ENCODE assay signal across 19 cellular contexts in the genomic region with DNA sequence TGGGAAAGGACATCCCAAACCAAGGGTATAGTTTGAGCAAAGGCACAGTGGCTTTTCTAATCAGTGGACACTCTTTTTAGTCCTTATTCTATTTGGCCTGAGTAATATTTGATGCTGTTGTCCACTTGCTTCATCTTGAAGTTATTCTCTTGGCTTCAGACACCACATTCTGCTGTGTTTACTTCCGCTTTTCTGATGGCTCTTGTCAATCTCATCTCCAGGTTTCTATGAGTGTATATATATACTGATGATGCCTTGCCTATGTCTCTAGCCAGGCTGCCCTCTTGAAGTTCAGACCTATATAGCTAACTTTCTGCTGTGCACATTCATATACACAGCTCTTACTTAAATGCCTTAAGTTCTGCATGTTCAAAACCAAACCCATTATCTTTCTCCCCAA.
A peak's percentile ranks its signal among the peaks of the same experiment; 100 is the strongest.
DNase-seq lines count a peak whose midpoint lies in the region; ATAC-seq, FAIRE-seq and TF ChIP-seq lines count a peak whose summit lies in the region.
"Had no signal": no experiment of that assay in that cellular context is flagged by ENCODE, and none has a peak within 500 bp of the region (broad histone marks: within the 10 kb centered on the region; RNA-seq: fewer than 3 reads in every experiment).

No MANE protein-coding gene starts in this region.

- H4K20me1 ChIP-seq in IMR-90 (ENCODE audit: insufficient read depth, low read length) (no peaks in the 10 kb centered on the region), keratinocyte (ENCODE audit: control insufficient read depth, extremely low read depth, insufficient read depth, low read length) (no peaks in the 10 kb centered on the region), SK-N-SH (ENCODE audit: insufficient read depth) (no peaks in the 10 kb centered on the region)

- H3K36me3 ChIP-seq in IMR-90 (ENCODE audit: control insufficient read depth, insufficient read depth, low read length) (no peaks in the 10 kb centered on the region), keratinocyte (ENCODE audit: control insufficient read depth in 2 of 2, extremely low read depth in 1 of 2, insufficient read depth in 2 of 2, low read length in 2 of 2) (no peaks in the 10 kb centered on the region), SK-N-SH (replicated peaks in 1 of 2; ENCODE audit: control insufficient read depth in 1 of 2, insufficient read depth in 2 of 2, low read length in 1 of 2) (no peaks in the 10 kb centered on the region)
- H3K36me3 ChIP-seq: MG63 had no signal

- 95% methylated on average over 1 of the region's 1 CpG for WGBS in A549 (ENCODE audit: missing lambda C conversion rate)
- WGBS in IMR-90 (ENCODE audit: extremely low coverage in 2 of 2, insufficient read length in 1 of 2), 2 experiments: no CpG with 5 or more reads among the region's 1 CpG
- WGBS in SK-N-SH (ENCODE audit: low lambda C conversion rate): 79% methylated on average over 1 of the region's 1 CpG

- in situ Hi-C loops in IMR-90 (cut with MboI; ENCODE audit: low sequenced_read_pairs): no loop called here

- H3K27me3 Mint-ChIP-seq in osteocyte (ENCODE audit: unreplicated experiment): no peaks in the 10 kb centered on the region
- H3K27me3 Mint-ChIP-seq: CD4-positive, CD25-positive, alpha-beta regulatory T cell had no signal

- CTCF ChIA-PET in A549 (lab: Yijun Ruan, JAX): interaction anchor here (0.6 to 1.0 kb wide), 4 partner anchors 11 to 122 kb away, joined by 3 read pairs; no protein-coding TSS in a partner anchor
- CTCF ChIA-PET in IMR-90 (lab: Yijun Ruan, JAX): no interaction called here
- CTCF ChIA-PET in RWPE1 (lab: Yijun Ruan, JAX): interaction anchor here (0.6 kb wide), 1 partner anchor 48 kb away, joined by 6 read pairs; no protein-coding TSS in a partner anchor
- CTCF ChIA-PET in SK-N-SH (lab: Yijun Ruan, JAX): no interaction called here

- peaks cover 69% of the 10 kb centered on the region for H3K4me1 ChIP-seq in A549
- H3K4me1 ChIP-seq in IMR-90 (ENCODE audit: control insufficient read depth, insufficient read depth, low read length): peaks cover 21% of the 10 kb centered on the region
- H3K4me1 ChIP-seq in keratinocyte (ENCODE audit: control insufficient read depth, extremely low read depth, insufficient read depth, low read length): peaks cover 46% of the 10 kb centered on the region
- H3K4me1 ChIP-seq in SK-N-SH (ENCODE audit: control insufficient read depth in 1 of 2, insufficient read depth in 2 of 2, low read depth in 1 of 2, low read length in 1 of 2): 0 out of 4 replicates have a peak, but pooled peaks cover 0 to 4% of the 10 kb centered on the region in 2 experiments

- H3K4me1 Mint-ChIP-seq in osteocyte (ENCODE audit: unreplicated experiment): peaks cover 7% of the 10 kb centered on the region
- H3K4me1 Mint-ChIP-seq: CD4-positive, CD25-positive, alpha-beta regulatory T cell; T-cell had no signal

- H3K4ac ChIP-seq in IMR-90 (ENCODE audit: low read depth, low read length): peak overlapping the region; percentile 47; the same call in 1 of the 2 replicates

- no peak overlapping the region for H2AK9ac ChIP-seq in IMR-90 (replicated peaks; ENCODE audit: low read depth, low read length, poor library complexity)

- H2BK20ac ChIP-seq in IMR-90 (ENCODE audit: low read depth, low read length): peak overlapping the region; percentile 48

- H4K91ac ChIP-seq in IMR-90 (ENCODE audit: insufficient read depth, low read depth, low read length): peak overlapping the region; percentile 93

- no peaks in the 10 kb centered on the region for H3K9me3 Mint-ChIP-seq in osteocyte (ENCODE audit: unreplicated experiment)

- no TSS peak for BruUV-seq in IMR-90 (replicated peaks; lab: Mats Ljungman, UMichigan)

- TF ChIP-seq CTCF in A549 (IDR thresholded peaks at IDR 0.05) (no peak), IMR-90 (conservative IDR thresholded peaks at IDR 0.05; ENCODE audit: low read depth, low read length) (no peak), keratinocyte (optimal IDR thresholded peaks at IDR 0.05 in 1 of 3, IDR thresholded peaks at IDR 0.05 in 1 of 3, conservative IDR thresholded peaks at IDR 0.05 in 1 of 3; ENCODE audit: extremely low read depth in 1 of 3, insufficient read depth in 2 of 3, low read length in 3 of 3) (no peak), RWPE1 (conservative IDR thresholded peaks at IDR 0.05; ENCODE audit: low read depth) (no peak), osteocyte (IDR thresholded peaks at IDR 0.05) (no peak), SK-N-SH (IDR thresholded peaks at IDR 0.05) (no peak)

- H2AFZ ChIP-seq in IMR-90 (replicated peaks; ENCODE audit: low read length, poor library complexity): no peak overlapping the region
- H2AFZ ChIP-seq in keratinocyte (ENCODE audit: control insufficient read depth, low read length): peak overlapping the region; percentile 8
- no peak overlapping the region for H2AFZ ChIP-seq in SK-N-SH (ENCODE audit: low read depth)
- H2AFZ ChIP-seq: GM23338 had no signal

- intact Hi-C loops in IMR-90 (cut with micrococcal nuclease): no loop called here

- no peak overlapping the region for H3K4me3 ChIP-seq in A549
- H3K4me3 ChIP-seq in IMR-90 (ENCODE audit: insufficient read depth, low read depth, low read length): no peak overlapping the region
- no peak overlapping the region for H3K4me3 ChIP-seq in keratinocyte (ENCODE audit: control insufficient read depth in 2 of 3, extremely low read depth in 1 of 3, insufficient read depth in 2 of 3, low read depth in 1 of 3, low read length in 3 of 3)
- H3K4me3 ChIP-seq in SK-N-SH (ENCODE audit: low read depth in 2 of 2, low read length in 1 of 2): no peak overlapping the region
- H3K4me3 ChIP-seq: GM23338, MG63 had no signal

- no peaks in the 10 kb centered on the region for H3K27me3 ChIP-seq in IMR-90 (ENCODE audit: control insufficient read depth, insufficient read depth, low read length)
- no peaks in the 10 kb centered on the region for H3K27me3 ChIP-seq in keratinocyte (ENCODE audit: control insufficient read depth, extremely low read depth, insufficient read depth, low read length)
- H3K27me3 ChIP-seq in SK-N-SH (ENCODE audit: insufficient read depth): no peaks in the 10 kb centered on the region
- H3K27me3 ChIP-seq: MG63 had no signal

- H3K36me3 Mint-ChIP-seq in osteocyte (ENCODE audit: unreplicated experiment): no peaks in the 10 kb centered on the region
- H3K36me3 Mint-ChIP-seq: CD4-positive, CD25-positive, alpha-beta regulatory T cell; T-cell had no signal

- H3K79me1 ChIP-seq in IMR-90 (ENCODE audit: low read depth in 1 of 2, low read length in 2 of 2): no peaks in the 10 kb centered on the region

- no peak for TF ChIP-seq EP300 in A549 (IDR thresholded peaks at IDR 0.05)
- TF ChIP-seq EP300 in SK-N-SH (IDR thresholded peaks at IDR 0.05; ENCODE audit: borderline replicate concordance in 1 of 2, low read depth in 1 of 2, low read length in 1 of 2): no peak

- TF ChIP-seq POLR2A in A549 (IDR thresholded peaks at IDR 0.05; ENCODE audit: low read length): no peak
- TF ChIP-seq POLR2A in IMR-90 (IDR thresholded peaks at IDR 0.05; ENCODE audit: low read depth, low read length): no peak

- peak overlapping the region; percentile 99 for H3K18ac ChIP-seq in IMR-90 (ENCODE audit: low read depth, low read length)

- H3K27ac ChIP-seq in A549: peak overlapping the region; percentile 76 to 85
- H3K27ac ChIP-seq in IMR-90 (ENCODE audit: insufficient read depth, low read length): no peak overlapping the region
- H3K27ac ChIP-seq in keratinocyte (ENCODE audit: control insufficient read depth, insufficient read depth, low read length): peak overlapping the region; percentile 59
- H3K27ac ChIP-seq in RWPE1: no peak overlapping the region
- no peak overlapping the region for H3K27ac ChIP-seq in SK-N-SH (ENCODE audit: low read depth in 2 of 2, low read length in 1 of 2)
- H3K27ac ChIP-seq: KMS-11 had no signal

- H3K9me3 ChIP-seq in A549: 0 out of 3 replicates have a peak, but pooled peaks cover 3% of the 10 kb centered on the region
- no peaks in the 10 kb centered on the region for H3K9me3 ChIP-seq in IMR-90 (ENCODE audit: control insufficient read depth, insufficient read depth, low read length)
- no peaks in the 10 kb centered on the region for H3K9me3 ChIP-seq in keratinocyte (ENCODE audit: control insufficient read depth, low read depth, low read length)
- H3K9me3 ChIP-seq in SK-N-SH: no peaks in the 10 kb centered on the region

- H3K23ac ChIP-seq in IMR-90 (ENCODE audit: low read depth, low read length): 0 out of 2 replicates have a peak overlapping the region, but pooled peaks have one; percentile 1

- H3F3A ChIP-seq in SK-N-SH (replicated peaks; ENCODE audit: insufficient read depth): peaks cover 11% of the 10 kb centered on the region

- ATAC-seq in A549 (no peak), IMR-90 (ENCODE audit: low read depth) (no peak)
- ATAC-seq: GM23338, T-cell had no signal

- peak overlapping the region; percentile 93 for H2BK120ac ChIP-seq in IMR-90 (ENCODE audit: low read depth, low read length)

- peak overlapping the region; percentile 80 for H2BK5ac ChIP-seq in IMR-90 (ENCODE audit: low read depth, low read length, poor library complexity, severe bottlenecking)

- H3K9me1 ChIP-seq in IMR-90 (ENCODE audit: insufficient read depth, low read length) (peaks cover 6% of the 10 kb centered on the region), keratinocyte (ENCODE audit: control insufficient read depth, extremely low read depth, insufficient read depth, low read length) (no peaks in the 10 kb centered on the region)

- no peak overlapping the region for H3K27ac Mint-ChIP-seq in osteocyte (ENCODE audit: unreplicated experiment)
- H3K27ac Mint-ChIP-seq: CD4-positive, CD25-positive, alpha-beta regulatory T cell; GM23338; HFFc6; T-cell had no signal

- H2AK5ac ChIP-seq in IMR-90 (ENCODE audit: low read depth, low read length): peak overlapping the region; percentile 80

- H3K9ac ChIP-seq in IMR-90 (ENCODE audit: low read depth, low read length) (no peak overlapping the region), keratinocyte (ENCODE audit: control insufficient read depth, extremely low read depth, insufficient read depth, low read length) (no peak overlapping the region), SK-N-SH (no peak overlapping the region)
- H3K9ac ChIP-seq: KMS-11 had no signal

- no peak for FAIRE-seq in A549 (lab: Jason Lieb, UNC)
- no peak for FAIRE-seq in keratinocyte (lab: Jason Lieb, UNC)

- H4K5ac ChIP-seq in IMR-90 (ENCODE audit: low read depth, low read length): peak overlapping the region; percentile 98; the same call in 1 of the 2 replicates

- DNase-seq in A549 (ENCODE audit: low read depth in 1 of 2, low spot score in 1 of 2): no peak
- no peak for DNase-seq in IMR-90
- DNase-seq in OCI-M1 (lab: John Stamatoyannopoulos, UW): peak; percentile 24
- no peak for DNase-seq in keratinocyte (ENCODE audit: low read depth, low spot score)
- DNase-seq in RWPE1 (ENCODE audit: low spot score): no peak
- DNase-seq in osteocyte (ENCODE audit: extremely low spot score, unreplicated experiment): no peak
- no peak for DNase-seq in SK-N-SH
- no peak for DNase-seq in mesenteric fat pad (ENCODE audit: low spot score)
- DNase-seq: AML-193; CD4-positive, CD25-positive, alpha-beta regulatory T cell; DND-41; GDM1; HFFc6; MG63; NCI-H2029 treated with DMSO at 0.1 percent for 48 hours; NCI-H226; T-cell had no signal

- H3K9me2 ChIP-seq in SK-N-SH: no peaks in the 10 kb centered on the region

- H3K56ac ChIP-seq in IMR-90 (ENCODE audit: extremely low read depth, insufficient read depth, low read length): peak overlapping the region; percentile 16; the same call in 1 of the 2 replicates

- H3K14ac ChIP-seq in IMR-90 (replicated peaks; ENCODE audit: low read depth, low read length): peak overlapping the region; percentile 10

- no peak overlapping the region for H3K4me3 Mint-ChIP-seq in osteocyte (ENCODE audit: unreplicated experiment)
- H3K4me3 Mint-ChIP-seq: CD4-positive, CD25-positive, alpha-beta regulatory T cell; GM23338; HFFc6; T-cell had no signal

- TF ChIP-seq RAD21 in A549 (conservative IDR thresholded peaks at IDR 0.05 in 1 of 2, IDR thresholded peaks at IDR 0.05 in 1 of 2): no peak
- TF ChIP-seq RAD21 in IMR-90 (IDR thresholded peaks at IDR 0.05; ENCODE audit: low read length): no peak
- TF ChIP-seq RAD21 in SK-N-SH (IDR thresholded peaks at IDR 0.05; ENCODE audit: low read length): no peak

- peak overlapping the region; percentile 57; the same call in 2 of the 3 replicates for H2BK15ac ChIP-seq in IMR-90 (ENCODE audit: low read depth, low read length)

- H3K79me2 ChIP-seq in keratinocyte (ENCODE audit: control insufficient read depth, insufficient read depth, low read length) (no peaks in the 10 kb centered on the region), SK-N-SH (ENCODE audit: insufficient read depth) (no peaks in the 10 kb centered on the region)

- POLR2A ChIA-PET in A549 (lab: Yijun Ruan, JAX) (interaction anchor here (1.7 to 2.2 kb wide), 2 partner anchors 22 to 83 kb away, joined by 5 to 15 read pairs; a partner anchor contains a TSS), IMR-90 (lab: Charles Lee; ENCODE audit: unreplicated experiment) (no interaction called here), RWPE1 (lab: Yijun Ruan, JAX; ENCODE audit: low non-redundant PET) (no interaction called here), SK-N-SH (lab: Yijun Ruan, JAX) (no interaction called here)

- H3K4me2 ChIP-seq in A549: peak overlapping the region; percentile 72; the same call in 2 of the 3 replicates
- no peak overlapping the region for H3K4me2 ChIP-seq in IMR-90 (ENCODE audit: low read depth, low read length)
- H3K4me2 ChIP-seq in keratinocyte (ENCODE audit: control insufficient read depth, extremely low read depth, insufficient read depth, low read depth, low read length): no peak overlapping the region
- no peak overlapping the region for H3K4me2 ChIP-seq in SK-N-SH
- H3K4me2 ChIP-seq: KMS-11 had no signal

- H4K8ac ChIP-seq in IMR-90 (ENCODE audit: low read depth in 2 of 2, low read length in 2 of 2): peak overlapping the region; percentile 33 to 40

- dilution Hi-C loops in IMR-90 (cut with HindIII; ENCODE audit: low sequenced_read_pairs, unreplicated experiment): no loop called here
- dilution Hi-C loops in keratinocyte (cut with MboI; ENCODE audit: extremely low pct_ligation_motif_present, low sequenced_read_pairs): no loop called here

Comparison
In these comparisons a context has a peak if more than half of its experiments do, and no peak if none do; other contexts are left out.
1. H3K27ac ChIP-seq: peak in A549 (2 of 2) and keratinocyte (single experiment); none in IMR-90 (single experiment), RWPE1 (single experiment) and SK-N-SH (0 of 2).
2. CTCF ChIA-PET loops: an anchor here in A549 (0.6 to 1.0 kb wide) and RWPE1 (0.6 kb wide); none called in IMR-90 and SK-N-SH.